ENCODE assay signal across 1 cellular context in genomic region chr7:103344453-103345149, GRCh38.
TF ChIP-seq lines count a peak whose summit lies in the region.

Gene DNAJC2 (minus strand): TSS chr7:103344767. CDS start chr7:103344622, 145 bp downstream.

TF ChIP-seq in K562, 482 proteins besides CTCF, POLR2A, EP300 and RAD21 (continued from another document and continues in another):
- TF ChIP-seq CHD7 (IDR thresholded peaks at IDR 0.05; ENCODE audit: low read depth, low read length) (peak; percentile 44), MNT (conservative IDR thresholded peaks at IDR 0.05) (peak; percentile 94 to 97), ZNF133 (CRISPR knock-in tag; IDR thresholded peaks at IDR 0.05) (no peak), FOXM1 (IDR thresholded peaks at IDR 0.05; ENCODE audit: low read depth) (peak; percentile 75), FOXM1 (CRISPR knock-in tag; IDR thresholded peaks at IDR 0.05; ENCODE audit: low read depth) (no peak), DNMT1 (IDR thresholded peaks at IDR 0.05) (no peak), KAT2B (IDR thresholded peaks at IDR 0.05; ENCODE audit: low read depth, low read length) (no peak), ARID3B (CRISPR knock-in tag; IDR thresholded peaks at IDR 0.05; ENCODE audit: borderline replicate concordance) (no peak), HDAC8 (tag; IDR thresholded peaks at IDR 0.05) (no peak; the same call in 1 of the 2 replicates), SP1 (CRISPR knock-in tag; IDR thresholded peaks at IDR 0.05) (peak; percentile 48), CREB3 (tag; conservative IDR thresholded peaks at IDR 0.05; ENCODE audit: low read depth) (no peak), ETS1 (conservative IDR thresholded peaks at IDR 0.05; ENCODE audit: control insufficient read depth, low read depth, low read length) (peak; percentile 95), ZNF785 (CRISPR knock-in tag; IDR thresholded peaks at IDR 0.05) (no peak), BCOR (IDR thresholded peaks at IDR 0.05) (0 out of 2 replicates have a peak, but pooled peaks have one; percentile 29), STAT5B (CRISPR knock-in tag; IDR thresholded peaks at IDR 0.05) (no peak), C11orf30 (IDR thresholded peaks at IDR 0.05; ENCODE audit: low read depth) (peak; percentile 91), DMBX1 (CRISPR knock-in tag; IDR thresholded peaks at IDR 0.05; ENCODE audit: borderline replicate concordance) (no peak), HES1 (IDR thresholded peaks at IDR 0.05; ENCODE audit: low read depth) (no peak), ZNF444 (CRISPR knock-in tag; IDR thresholded peaks at IDR 0.05) (no peak), TEAD4 (IDR thresholded peaks at IDR 0.05; ENCODE audit: low read length) (peak; percentile 70), TEAD4 (CRISPR knock-in tag; IDR thresholded peaks at IDR 0.05; ENCODE audit: borderline replicate concordance) (peak; percentile 17; the same call in 1 of the 2 replicates), CREB1 (IDR thresholded peaks at IDR 0.05) (peak; percentile 85), CREB1 (CRISPR knock-in tag; IDR thresholded peaks at IDR 0.05) (peak; percentile 65; the same call in 1 of the 2 replicates), PCBP2 (IDR thresholded peaks at IDR 0.05; ENCODE audit: low read depth, low read length, poor library complexity, severe bottlenecking) (no peak), FOXA1 (IDR thresholded peaks at IDR 0.05; ENCODE audit: borderline replicate concordance) (no peak), COPS2 (conservative IDR thresholded peaks at IDR 0.05) (no peak), THAP12 (CRISPR knock-in tag; IDR thresholded peaks at IDR 0.05) (peak; percentile 94), NR0B1 (IDR thresholded peaks at IDR 0.05; ENCODE audit: partially characterized antibody) (no peak), BRF1 (IDR thresholded peaks at IDR 0.05; ENCODE audit: borderline replicate concordance, extremely low read depth, insufficient read length) (no peak), HBP1 (CRISPR knock-in tag; IDR thresholded peaks at IDR 0.05) (no peak), FOXK1 (CRISPR knock-in tag; IDR thresholded peaks at IDR 0.05; ENCODE audit: borderline replicate concordance) (no peak), BMI1 (IDR thresholded peaks at IDR 0.05; ENCODE audit: low read length) (0 out of 2 replicates have a peak, but pooled peaks have one; percentile 13), SAFB (IDR thresholded peaks at IDR 0.05; ENCODE audit: borderline replicate concordance, low read depth, low read length) (no peak), RFX1 (IDR thresholded peaks at IDR 0.05) (peak; percentile 26), PHF8 (IDR thresholded peaks at IDR 0.05; ENCODE audit: borderline replicate concordance, low read length) (peak; percentile 93), NFRKB (IDR thresholded peaks at IDR 0.05; ENCODE audit: low read depth) (peak; percentile 91)
